9 cellular contexts compared by ENCODE assay signal in genomic region chr4:86972997-86973396, GRCh38.
DNase-seq lines count a peak whose midpoint lies in the region; ATAC-seq, FAIRE-seq and TF ChIP-seq lines count a peak whose summit lies in the region.
"Had no signal": no experiment of that assay in that cellular context is flagged by ENCODE, and none has a peak within 500 bp of the region (broad histone marks: within the 10 kb centered on the region; RNA-seq: fewer than 3 reads in every experiment).

No MANE protein-coding gene starts in this region.

- peaks cover 95% of the 10 kb centered on the region for H3K79me2 ChIP-seq in KMS-11 (ENCODE audit: insufficient read depth, low read depth)

- TF ChIP-seq CTCF in KMS-11 (conservative IDR thresholded peaks at IDR 0.05; ENCODE audit: low read depth, low read length), result no peak

- no peak overlapping the region for H3K4me3 ChIP-seq in KMS-11 (IDR thresholded peaks at IDR 0.05; ENCODE audit: insufficient read depth, low read depth, low read length)

- H3K27me3 ChIP-seq in KMS-11 (ENCODE audit: insufficient read depth, low read depth), result no peaks in the 10 kb centered on the region

- H3K27me3 Mint-ChIP-seq in stimulated activated naive CD8-positive, alpha-beta T cell treated with anti-CD3 and anti-CD28 coated beads, Interleukin-15, amount 100 ng/mL, for 72 hours, result no peaks in the 10 kb centered on the region
- H3K27me3 Mint-ChIP-seq: CD4-positive, CD25-positive, alpha-beta regulatory T cell had no signal

- peaks cover 67% of the 10 kb centered on the region for H3K4me1 Mint-ChIP-seq in stimulated activated naive CD8-positive, alpha-beta T cell treated with anti-CD3 and anti-CD28 coated beads, Interleukin-15, amount 100 ng/mL, for 72 hours

- peaks cover 62% of the 10 kb centered on the region for H3K4me1 ChIP-seq in KMS-11 (ENCODE audit: low read depth, poor library complexity, severe bottlenecking)

- H4K20me1 ChIP-seq in KMS-11 (ENCODE audit: insufficient read depth), result 0 out of 2 replicates have a peak, but pooled peaks cover 6% of the 10 kb centered on the region

- H3K4me2 ChIP-seq in KMS-11, result peak overlapping the region; percentile 54; the same call in 1 of the 2 replicates

- no peak overlapping the region for H2AFZ ChIP-seq in KMS-11 (ENCODE audit: low read depth)

- no peaks in the 10 kb centered on the region; the same call in 1 of the 2 replicates for H3K36me3 ChIP-seq in KMS-11 (ENCODE audit: insufficient read depth)

- no peak overlapping the region for H3K4me3 Mint-ChIP-seq in stimulated activated naive CD8-positive, alpha-beta T cell treated with anti-CD3 and anti-CD28 coated beads, Interleukin-15, amount 100 ng/mL, for 72 hours

- H3K9me3 Mint-ChIP-seq in stimulated activated naive CD8-positive, alpha-beta T cell treated with anti-CD3 and anti-CD28 coated beads, Interleukin-15, amount 100 ng/mL, for 72 hours, result no peaks in the 10 kb centered on the region
- H3K9me3 Mint-ChIP-seq: CD4-positive, CD25-positive, alpha-beta regulatory T cell had no signal

- no peak overlapping the region for H3K9ac ChIP-seq in KMS-11

- peak overlapping the region; percentile 31; the same call in 1 of the 2 replicates for H3K27ac ChIP-seq in KMS-11

- ATAC-seq in stimulated activated naive CD8-positive, alpha-beta T cell treated with anti-CD3 and anti-CD28 coated beads, Interleukin-15, amount 100 ng/mL, for 72 hours, result no peak

- DNase-seq in AML-193 (lab: John Stamatoyannopoulos, UW) (peak; percentile 73 to 74), UCSD-AML1 (lab: John Stamatoyannopoulos, UW; ENCODE audit: unreplicated experiment) (peak; percentile 17), iris pigment epithelial cell (ENCODE audit: low read depth) (peak; percentile 40), HTR-8/SVneo (ENCODE audit: insufficient read length, low spot score) (no peak), medulla oblongata (ENCODE audit: extremely low spot score) (no peak), T1000 (lab: John Stamatoyannopoulos, UW) (no peak)
- DNase-seq in stimulated activated naive CD8-positive, alpha-beta T cell treated with anti-CD3 and anti-CD28 coated beads, Interleukin-15, amount 100 ng/mL, for 72 hours, result no peak
- DNase-seq: CD4-positive, CD25-positive, alpha-beta regulatory T cell had no signal

- no peak for FAIRE-seq in HTR-8/SVneo (lab: Jason Lieb, UNC)

- no peak overlapping the region for H3K27ac Mint-ChIP-seq in stimulated activated naive CD8-positive, alpha-beta T cell treated with anti-CD3 and anti-CD28 coated beads, Interleukin-15, amount 100 ng/mL, for 72 hours

Comparison
In these comparisons a context has a peak if more than half of its experiments do, and no peak if none do; other contexts are left out.
1. DNase-seq: peak in AML-193 (2 of 2), UCSD-AML1 (single experiment) and iris pigment epithelial cell (single experiment); none in HTR-8/SVneo (single experiment), medulla oblongata (single experiment), stimulated activated naive CD8-positive, alpha-beta T cell treated with anti-CD3 and anti-CD28 coated beads, Interleukin-15, amount 100 ng/mL, for 72 hours (0 of 2) and T1000 (single experiment).